In the genomic region with DNA sequence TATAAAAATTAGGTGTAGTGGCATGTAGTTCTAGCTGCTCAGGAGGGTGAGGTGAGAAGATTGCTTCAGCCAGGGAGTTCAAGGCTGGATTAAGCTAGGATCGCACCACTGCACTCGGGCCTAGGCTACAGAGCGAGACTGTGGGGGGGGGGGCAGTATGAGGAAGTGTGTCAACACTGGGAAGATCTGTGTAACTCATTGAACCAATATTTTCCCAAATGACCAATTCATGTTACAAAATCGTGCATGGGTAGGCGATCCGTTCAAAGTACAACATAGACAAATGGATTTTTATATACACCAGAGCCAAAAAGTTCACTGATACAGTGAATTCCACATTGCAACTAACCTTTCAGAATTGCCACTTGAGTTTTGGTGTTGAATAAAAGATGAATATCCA, we compare ENCODE assay signal across 1 cellular context.
TF ChIP-seq lines count a peak whose summit lies in the region.

No MANE protein-coding gene starts in this region.

TF ChIP-seq in HepG2, 621 proteins besides CTCF, POLR2A, EP300 and RAD21 (continued from another document and continues in another):
- TF ChIP-seq, protein P1, sequence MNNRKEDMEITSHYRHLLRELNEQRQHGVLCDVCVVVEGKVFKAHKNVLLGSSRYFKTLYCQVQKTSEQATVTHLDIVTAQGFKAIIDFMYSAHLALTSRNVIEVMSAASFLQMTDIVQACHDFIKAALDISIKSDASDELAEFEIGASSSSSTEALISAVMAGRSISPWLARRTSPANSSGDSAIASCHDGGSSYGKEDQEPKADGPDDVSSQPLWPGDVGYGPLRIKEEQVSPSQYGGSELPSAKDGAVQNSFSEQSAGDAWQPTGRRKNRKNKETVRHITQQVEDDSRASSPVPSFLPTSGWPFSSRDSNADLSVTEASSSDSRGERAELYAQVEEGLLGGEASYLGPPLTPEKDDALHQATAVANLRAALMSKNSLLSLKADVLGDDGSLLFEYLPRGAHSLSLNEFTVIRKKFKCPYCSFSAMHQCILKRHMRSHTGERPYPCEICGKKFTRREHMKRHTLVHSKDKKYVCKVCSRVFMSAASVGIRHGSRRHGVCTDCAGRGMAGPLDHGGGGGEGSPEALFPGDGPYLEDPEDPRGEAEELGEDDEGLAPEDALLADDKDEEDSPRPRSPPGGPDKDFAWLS (CRISPR knock-in tag; IDR thresholded peaks at IDR 0.05; ENCODE audit: borderline replicate concordance): no peak
- TF ChIP-seq ZNF616 (CRISPR knock-in tag; IDR thresholded peaks at IDR 0.05; ENCODE audit: low read depth): no peak
- no peak for TF ChIP-seq NFE2L1 (CRISPR knock-in tag; IDR thresholded peaks at IDR 0.05; ENCODE audit: borderline replicate concordance)
- TF ChIP-seq, protein P2, sequence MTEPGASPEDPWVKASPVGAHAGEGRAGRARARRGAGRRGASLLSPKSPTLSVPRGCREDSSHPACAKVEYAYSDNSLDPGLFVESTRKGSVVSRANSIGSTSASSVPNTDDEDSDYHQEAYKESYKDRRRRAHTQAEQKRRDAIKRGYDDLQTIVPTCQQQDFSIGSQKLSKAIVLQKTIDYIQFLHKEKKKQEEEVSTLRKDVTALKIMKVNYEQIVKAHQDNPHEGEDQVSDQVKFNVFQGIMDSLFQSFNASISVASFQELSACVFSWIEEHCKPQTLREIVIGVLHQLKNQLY (CRISPR knock-in tag; IDR thresholded peaks at IDR 0.05): peak; percentile 79
- peak; percentile 73 for TF ChIP-seq FOXO1 (CRISPR knock-in tag; IDR thresholded peaks at IDR 0.05)
- no peak for TF ChIP-seq NBN (conservative IDR thresholded peaks at IDR 0.05)
- TF ChIP-seq NCOA2 (CRISPR knock-in tag; IDR thresholded peaks at IDR 0.05): peak; percentile 68
- peak; percentile 63; the same call in 1 of the 2 replicates for TF ChIP-seq EHMT2 (IDR thresholded peaks at IDR 0.05; ENCODE audit: borderline replicate concordance, low read depth, low read length)
- TF ChIP-seq RFX5 (IDR thresholded peaks at IDR 0.05; ENCODE audit: low read depth, low read length): no peak
- TF ChIP-seq, protein P3, sequence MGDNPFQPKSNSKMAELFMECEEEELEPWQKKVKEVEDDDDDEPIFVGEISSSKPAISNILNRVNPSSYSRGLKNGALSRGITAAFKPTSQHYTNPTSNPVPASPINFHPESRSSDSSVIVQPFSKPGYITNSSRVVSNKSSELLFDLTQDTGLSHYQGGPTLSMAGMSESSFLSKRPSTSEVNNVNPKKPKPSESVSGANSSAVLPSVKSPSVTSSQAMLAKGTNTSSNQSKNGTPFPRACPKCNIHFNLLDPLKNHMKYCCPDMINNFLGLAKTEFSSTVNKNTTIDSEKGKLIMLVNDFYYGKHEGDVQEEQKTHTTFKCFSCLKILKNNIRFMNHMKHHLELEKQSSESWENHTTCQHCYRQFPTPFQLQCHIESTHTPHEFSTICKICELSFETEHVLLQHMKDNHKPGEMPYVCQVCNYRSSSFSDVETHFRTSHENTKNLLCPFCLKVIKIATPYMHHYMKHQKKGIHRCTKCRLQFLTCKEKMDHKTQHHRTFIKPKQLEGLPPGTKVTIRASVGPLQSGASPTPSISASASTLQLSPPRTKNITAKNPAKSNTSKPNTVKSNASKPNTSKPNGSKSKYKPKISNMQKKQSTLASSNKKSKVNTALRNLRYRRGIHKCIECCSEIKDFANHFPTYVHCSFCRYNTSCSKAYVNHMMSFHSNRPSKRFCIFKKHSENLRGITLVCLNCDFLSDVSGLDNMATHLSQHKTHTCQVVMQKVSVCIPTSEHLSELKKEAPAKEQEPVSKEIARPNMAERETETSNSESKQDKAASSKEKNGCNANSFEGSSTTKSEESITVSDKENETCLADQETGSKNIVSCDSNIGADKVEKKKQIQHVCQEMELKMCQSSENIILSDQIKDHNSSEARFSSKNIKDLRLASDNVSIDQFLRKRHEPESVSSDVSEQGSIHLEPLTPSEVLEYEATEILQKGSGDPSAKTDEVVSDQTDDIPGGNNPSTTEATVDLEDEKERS (CRISPR knock-in tag; IDR thresholded peaks at IDR 0.05): no peak
- TF ChIP-seq, protein P4, sequence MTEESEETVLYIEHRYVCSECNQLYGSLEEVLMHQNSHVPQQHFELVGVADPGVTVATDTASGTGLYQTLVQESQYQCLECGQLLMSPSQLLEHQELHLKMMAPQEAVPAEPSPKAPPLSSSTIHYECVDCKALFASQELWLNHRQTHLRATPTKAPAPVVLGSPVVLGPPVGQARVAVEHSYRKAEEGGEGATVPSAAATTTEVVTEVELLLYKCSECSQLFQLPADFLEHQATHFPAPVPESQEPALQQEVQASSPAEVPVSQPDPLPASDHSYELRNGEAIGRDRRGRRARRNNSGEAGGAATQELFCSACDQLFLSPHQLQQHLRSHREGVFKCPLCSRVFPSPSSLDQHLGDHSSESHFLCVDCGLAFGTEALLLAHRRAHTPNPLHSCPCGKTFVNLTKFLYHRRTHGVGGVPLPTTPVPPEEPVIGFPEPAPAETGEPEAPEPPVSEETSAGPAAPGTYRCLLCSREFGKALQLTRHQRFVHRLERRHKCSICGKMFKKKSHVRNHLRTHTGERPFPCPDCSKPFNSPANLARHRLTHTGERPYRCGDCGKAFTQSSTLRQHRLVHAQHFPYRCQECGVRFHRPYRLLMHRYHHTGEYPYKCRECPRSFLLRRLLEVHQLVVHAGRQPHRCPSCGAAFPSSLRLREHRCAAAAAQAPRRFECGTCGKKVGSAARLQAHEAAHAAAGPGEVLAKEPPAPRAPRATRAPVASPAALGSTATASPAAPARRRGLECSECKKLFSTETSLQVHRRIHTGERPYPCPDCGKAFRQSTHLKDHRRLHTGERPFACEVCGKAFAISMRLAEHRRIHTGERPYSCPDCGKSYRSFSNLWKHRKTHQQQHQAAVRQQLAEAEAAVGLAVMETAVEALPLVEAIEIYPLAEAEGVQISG (CRISPR knock-in tag; IDR thresholded peaks at IDR 0.05): 0 out of 2 replicates have a peak, but pooled peaks have one; percentile 47
- TF ChIP-seq GABPB1 (CRISPR knock-in tag; IDR thresholded peaks at IDR 0.05): no peak
- no peak for TF ChIP-seq ZNF552 (CRISPR knock-in tag; IDR thresholded peaks at IDR 0.05; ENCODE audit: borderline replicate concordance)
- TF ChIP-seq, protein P5, sequence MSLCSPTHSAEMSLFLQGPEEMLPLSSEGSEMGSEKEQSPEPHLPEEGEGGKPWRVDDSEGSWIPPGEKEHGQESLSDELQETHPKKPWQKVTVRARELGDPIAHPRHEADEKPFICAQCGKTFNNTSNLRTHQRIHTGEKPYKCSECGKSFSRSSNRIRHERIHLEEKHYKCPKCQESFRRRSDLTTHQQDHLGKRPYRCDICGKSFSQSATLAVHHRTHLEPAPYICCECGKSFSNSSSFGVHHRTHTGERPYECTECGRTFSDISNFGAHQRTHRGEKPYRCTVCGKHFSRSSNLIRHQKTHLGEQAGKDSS (CRISPR knock-in tag; IDR thresholded peaks at IDR 0.05; ENCODE audit: borderline replicate concordance, low read depth): no peak
- TF ChIP-seq FOXA3 (CRISPR knock-in tag; IDR thresholded peaks at IDR 0.05): peak; percentile 91
- TF ChIP-seq CBX5 (CRISPR knock-in tag; IDR thresholded peaks at IDR 0.05; ENCODE audit: borderline replicate concordance): no peak
- TF ChIP-seq, protein P6, sequence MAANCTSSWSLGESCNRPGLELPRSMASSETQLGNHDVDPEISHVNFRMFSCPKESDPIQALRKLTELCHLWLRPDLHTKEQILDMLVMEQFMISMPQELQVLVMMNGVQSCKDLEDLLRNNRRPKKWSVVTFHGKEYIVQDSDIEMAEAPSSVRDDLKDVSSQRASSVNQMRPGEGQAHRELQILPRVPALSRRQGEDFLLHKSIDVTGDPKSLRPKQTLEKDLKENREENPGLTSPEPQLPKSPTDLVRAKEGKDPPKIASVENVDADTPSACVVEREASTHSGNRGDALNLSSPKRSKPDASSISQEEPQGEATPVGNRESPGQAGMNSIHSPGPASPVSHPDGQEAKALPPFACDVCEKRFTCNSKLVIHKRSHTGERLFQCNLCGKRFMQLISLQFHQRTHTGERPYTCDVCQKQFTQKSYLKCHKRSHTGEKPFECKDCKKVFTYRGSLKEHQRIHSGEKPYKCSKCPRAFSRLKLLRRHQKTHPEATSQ (CRISPR knock-in tag; IDR thresholded peaks at IDR 0.05; ENCODE audit: borderline replicate concordance): 0 out of 2 replicates have a peak, but pooled peaks have one; percentile 30
- TF ChIP-seq, protein P7, sequence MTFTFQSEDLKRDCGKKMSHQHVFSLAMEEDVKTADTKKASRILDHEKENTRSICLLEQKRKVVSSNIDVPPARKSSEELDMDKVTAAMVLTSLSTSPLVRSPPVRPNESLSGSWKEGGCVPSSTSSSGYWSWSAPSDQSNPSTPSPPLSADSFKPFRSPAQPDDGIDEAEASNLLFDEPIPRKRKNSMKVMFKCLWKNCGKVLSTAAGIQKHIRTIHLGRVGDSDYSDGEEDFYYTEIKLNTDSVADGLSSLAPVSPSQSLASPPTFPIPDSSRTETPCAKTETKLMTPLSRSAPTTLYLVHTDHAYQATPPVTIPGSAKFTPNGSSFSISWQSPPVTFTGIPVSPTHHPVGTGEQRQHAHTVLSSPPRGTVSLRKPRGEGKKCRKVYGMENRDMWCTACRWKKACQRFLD (CRISPR knock-in tag; IDR thresholded peaks at IDR 0.05; ENCODE audit: borderline replicate concordance): no peak
- TF ChIP-seq, protein P8, sequence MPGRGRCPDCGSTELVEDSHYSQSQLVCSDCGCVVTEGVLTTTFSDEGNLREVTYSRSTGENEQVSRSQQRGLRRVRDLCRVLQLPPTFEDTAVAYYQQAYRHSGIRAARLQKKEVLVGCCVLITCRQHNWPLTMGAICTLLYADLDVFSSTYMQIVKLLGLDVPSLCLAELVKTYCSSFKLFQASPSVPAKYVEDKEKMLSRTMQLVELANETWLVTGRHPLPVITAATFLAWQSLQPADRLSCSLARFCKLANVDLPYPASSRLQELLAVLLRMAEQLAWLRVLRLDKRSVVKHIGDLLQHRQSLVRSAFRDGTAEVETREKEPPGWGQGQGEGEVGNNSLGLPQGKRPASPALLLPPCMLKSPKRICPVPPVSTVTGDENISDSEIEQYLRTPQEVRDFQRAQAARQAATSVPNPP (CRISPR knock-in tag; IDR thresholded peaks at IDR 0.05): no peak
- peak; percentile 85 for TF ChIP-seq PITX1 (CRISPR knock-in tag; IDR thresholded peaks at IDR 0.05)
- no peak for TF ChIP-seq ZNF841 (CRISPR knock-in tag; IDR thresholded peaks at IDR 0.05; ENCODE audit: borderline replicate concordance)
- peak; percentile 39; the same call in 1 of the 2 replicates for TF ChIP-seq RXRB (CRISPR knock-in tag; IDR thresholded peaks at IDR 0.05; ENCODE audit: borderline replicate concordance)
- TF ChIP-seq GATAD2A (CRISPR knock-in tag; IDR thresholded peaks at IDR 0.05): peak; percentile 88
- no peak for TF ChIP-seq ZNF589 (CRISPR knock-in tag; conservative IDR thresholded peaks at IDR 0.05)
- no peak for TF ChIP-seq CREB1 (IDR thresholded peaks at IDR 0.05)
- peak; percentile 23; the same call in 1 of the 2 replicates for TF ChIP-seq CREB1 (CRISPR knock-in tag; IDR thresholded peaks at IDR 0.05)
- TF ChIP-seq, protein P9, sequence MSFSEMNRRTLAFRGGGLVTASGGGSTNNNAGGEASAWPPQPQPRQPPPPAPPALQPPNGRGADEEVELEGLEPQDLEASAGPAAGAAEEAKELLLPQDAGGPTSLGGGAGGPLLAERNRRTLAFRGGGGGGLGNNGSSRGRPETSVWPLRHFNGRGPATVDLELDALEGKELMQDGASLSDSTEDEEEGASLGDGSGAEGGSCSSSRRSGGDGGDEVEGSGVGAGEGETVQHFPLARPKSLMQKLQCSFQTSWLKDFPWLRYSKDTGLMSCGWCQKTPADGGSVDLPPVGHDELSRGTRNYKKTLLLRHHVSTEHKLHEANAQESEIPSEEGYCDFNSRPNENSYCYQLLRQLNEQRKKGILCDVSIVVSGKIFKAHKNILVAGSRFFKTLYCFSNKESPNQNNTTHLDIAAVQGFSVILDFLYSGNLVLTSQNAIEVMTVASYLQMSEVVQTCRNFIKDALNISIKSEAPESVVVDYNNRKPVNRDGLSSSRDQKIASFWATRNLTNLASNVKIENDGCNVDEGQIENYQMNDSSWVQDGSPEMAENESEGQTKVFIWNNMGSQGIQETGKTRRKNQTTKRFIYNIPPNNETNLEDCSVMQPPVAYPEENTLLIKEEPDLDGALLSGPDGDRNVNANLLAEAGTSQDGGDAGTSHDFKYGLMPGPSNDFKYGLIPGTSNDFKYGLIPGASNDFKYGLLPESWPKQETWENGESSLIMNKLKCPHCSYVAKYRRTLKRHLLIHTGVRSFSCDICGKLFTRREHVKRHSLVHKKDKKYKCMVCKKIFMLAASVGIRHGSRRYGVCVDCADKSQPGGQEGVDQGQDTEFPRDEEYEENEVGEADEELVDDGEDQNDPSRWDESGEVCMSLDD (CRISPR knock-in tag; IDR thresholded peaks at IDR 0.05; ENCODE audit: borderline replicate concordance): no peak
- peak; percentile 53 for TF ChIP-seq TEAD3 (CRISPR knock-in tag; optimal IDR thresholded peaks at IDR 0.05; ENCODE audit: borderline replicate concordance)
- TF ChIP-seq NFKB2 (CRISPR knock-in tag; IDR thresholded peaks at IDR 0.05; ENCODE audit: borderline replicate concordance): no peak
- TF ChIP-seq MED1 (CRISPR knock-in tag; IDR thresholded peaks at IDR 0.05): peak; percentile 61
- TF ChIP-seq YEATS2 (CRISPR knock-in tag; IDR thresholded peaks at IDR 0.05; ENCODE audit: borderline replicate concordance): no peak; the same call in 1 of the 2 replicates
- no peak for TF ChIP-seq ZNF234 (CRISPR knock-in tag; conservative IDR thresholded peaks at IDR 0.05)
- peak in 1 of 2 experiments; percentile 91; a peak in 2 of 4 replicates for TF ChIP-seq MAFK (conservative IDR thresholded peaks at IDR 0.05 in 1 of 2, IDR thresholded peaks at IDR 0.05 in 1 of 2; ENCODE audit: low read length in 2 of 2)
- no peak for TF ChIP-seq RAD51 (IDR thresholded peaks at IDR 0.05; ENCODE audit: borderline replicate concordance)
- TF ChIP-seq ZNF180 (CRISPR knock-in tag; IDR thresholded peaks at IDR 0.05; ENCODE audit: borderline replicate concordance, low read depth): no peak
- peak; percentile 28; the same call in 1 of the 2 replicates for TF ChIP-seq ZMYM4 (CRISPR knock-in tag; IDR thresholded peaks at IDR 0.05)
- no peak for TF ChIP-seq ZNF788 (CRISPR knock-in tag; IDR thresholded peaks at IDR 0.05; ENCODE audit: borderline replicate concordance)
- TF ChIP-seq KDM4B (CRISPR knock-in tag; IDR thresholded peaks at IDR 0.05): no peak
- TF ChIP-seq RARA (CRISPR knock-in tag; IDR thresholded peaks at IDR 0.05): peak; percentile 66
- no peak for TF ChIP-seq ZNF24 (IDR thresholded peaks at IDR 0.05)
- TF ChIP-seq HHEX (CRISPR knock-in tag; IDR thresholded peaks at IDR 0.05): peak; percentile 55; the same call in 1 of the 2 replicates
- no peak for TF ChIP-seq RARG (CRISPR knock-in tag; IDR thresholded peaks at IDR 0.05; ENCODE audit: low read depth)
- no peak for TF ChIP-seq SOX6 (IDR thresholded peaks at IDR 0.05)
- peak; percentile 80 for TF ChIP-seq SOX6 (CRISPR knock-in tag; IDR thresholded peaks at IDR 0.05)
- peak; percentile 35; the same call in 1 of the 2 replicates for TF ChIP-seq NFIC (IDR thresholded peaks at IDR 0.05; ENCODE audit: low read length)
- no peak for TF ChIP-seq CCDC6 (CRISPR knock-in tag; IDR thresholded peaks at IDR 0.05)
- TF ChIP-seq ZSCAN29 (CRISPR knock-in tag; conservative IDR thresholded peaks at IDR 0.05): no peak
- peak; percentile 48; the same call in 1 of the 2 replicates for TF ChIP-seq HOXA3 (CRISPR knock-in tag; IDR thresholded peaks at IDR 0.05)
